In the genomic region with DNA sequence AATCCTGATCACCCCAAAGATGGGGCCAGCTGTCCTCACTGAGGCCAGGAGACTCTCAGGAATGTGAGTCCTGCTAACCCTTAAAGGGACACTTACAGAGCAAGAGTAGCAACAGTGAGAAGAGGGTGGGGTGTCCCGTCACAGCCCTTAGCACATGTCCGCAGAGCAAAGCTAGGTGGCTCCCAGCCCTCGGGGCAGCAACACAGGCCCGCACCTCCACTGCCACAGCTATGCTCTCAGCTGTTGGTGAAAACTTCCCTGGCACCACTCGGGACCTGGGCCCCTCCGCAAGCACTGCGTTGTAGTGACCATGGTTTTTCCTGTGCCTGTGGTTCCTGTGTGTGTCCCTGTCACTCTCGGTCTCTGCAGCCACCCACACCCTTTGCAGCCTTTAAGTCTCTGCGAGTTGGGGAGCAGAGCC, we compare ENCODE assay signal across 8 cellular contexts.
DNase-seq lines count a peak whose midpoint lies in the region; ATAC-seq, FAIRE-seq and TF ChIP-seq lines count a peak whose summit lies in the region.

No MANE protein-coding gene starts in this region.

- DNase-seq in stimulated activated naive CD8-positive, alpha-beta T cell treated with anti-CD3 and anti-CD28 coated beads, Interleukin-15, Interleukin-2, amounts not matched to agents 100 U/mL and 50 U/mL, for 24 hours: no peak
- DNase-seq in effector memory CD8-positive, alpha-beta T cell: no peak
- DNase-seq in natural killer cell treated with Interleukin-12 subunit alpha and Interleukin-12 subunit beta and Interleukin-15 and Interleukin-18, amount 100 ng/mL, for 72 hours (ENCODE audit: low spot score): no peak
- DNase-seq in NCI-H345 treated with DMSO at 0.1 percent for 48 hours (lab: John Stamatoyannopoulos, UW; ENCODE audit: unreplicated experiment): no peak
- no peak for DNase-seq in RCC 7860 (ENCODE audit: low spot score)
- DNase-seq in GM10248 (ENCODE audit: extremely low spot score): no peak

- no peaks in the 10 kb centered on the region for H3K36me3 Mint-ChIP-seq in stimulated activated naive CD8-positive, alpha-beta T cell treated with anti-CD3 and anti-CD28 coated beads, Interleukin-15, Interleukin-2, amounts not matched to agents 100 ng/mL and 50 ng/mL, for 24 hours (ENCODE audit: low read depth)
- H3K36me3 Mint-ChIP-seq in effector memory CD8-positive, alpha-beta T cell (ENCODE audit: insufficient read depth): no peaks in the 10 kb centered on the region
- no peaks in the 10 kb centered on the region for H3K36me3 Mint-ChIP-seq in natural killer cell treated with Interleukin-12 subunit alpha and Interleukin-12 subunit beta and Interleukin-15 and Interleukin-18, amount 100 ng/mL, for 72 hours

- no peak for TF ChIP-seq CTCF in GM10248 (IDR thresholded peaks at IDR 0.05; ENCODE audit: control extremely low read depth, extremely low read depth, low read depth, missing control alignments)

- H3K27ac Mint-ChIP-seq in stimulated activated naive CD8-positive, alpha-beta T cell treated with anti-CD3 and anti-CD28 coated beads, Interleukin-15, Interleukin-2, amounts not matched to agents 100 ng/mL and 50 ng/mL, for 24 hours: no peak overlapping the region
- peak overlapping the region; percentile 25 to 82 for H3K27ac Mint-ChIP-seq in effector memory CD8-positive, alpha-beta T cell
- peak overlapping the region; percentile 40 to 64 for H3K27ac Mint-ChIP-seq in natural killer cell treated with Interleukin-12 subunit alpha and Interleukin-12 subunit beta and Interleukin-15 and Interleukin-18, amount 100 ng/mL, for 72 hours

- peaks cover 18% of the 10 kb centered on the region for H3K27me3 Mint-ChIP-seq in stimulated activated naive CD8-positive, alpha-beta T cell treated with anti-CD3 and anti-CD28 coated beads, Interleukin-15, Interleukin-2, amounts not matched to agents 100 ng/mL and 50 ng/mL, for 24 hours
- peaks cover 14 to 35% of the 10 kb centered on the region in 2 donors for H3K27me3 Mint-ChIP-seq in effector memory CD8-positive, alpha-beta T cell
- H3K27me3 Mint-ChIP-seq in natural killer cell treated with Interleukin-12 subunit alpha and Interleukin-12 subunit beta and Interleukin-15 and Interleukin-18, amount 100 ng/mL, for 72 hours: peaks cover 8 to 17% of the 10 kb centered on the region in 2 donors

- H3K4me3 Mint-ChIP-seq in stimulated activated naive CD8-positive, alpha-beta T cell treated with anti-CD3 and anti-CD28 coated beads, Interleukin-15, Interleukin-2, amounts not matched to agents 100 ng/mL and 50 ng/mL, for 24 hours: peak overlapping the region; percentile 74
- peak overlapping the region; percentile 84 to 88 for H3K4me3 Mint-ChIP-seq in effector memory CD8-positive, alpha-beta T cell
- H3K4me3 Mint-ChIP-seq in natural killer cell treated with Interleukin-12 subunit alpha and Interleukin-12 subunit beta and Interleukin-15 and Interleukin-18, amount 100 ng/mL, for 72 hours: peak overlapping the region; percentile 84

- POLR2A ChIA-PET in GM10248 (lab: Yijun Ruan, JAX): no interaction called here

- peaks cover 26% of the 10 kb centered on the region for H3K4me1 Mint-ChIP-seq in stimulated activated naive CD8-positive, alpha-beta T cell treated with anti-CD3 and anti-CD28 coated beads, Interleukin-15, Interleukin-2, amounts not matched to agents 100 ng/mL and 50 ng/mL, for 24 hours (ENCODE audit: low read depth)
- peaks cover 17 to 19% of the 10 kb centered on the region in 2 donors for H3K4me1 Mint-ChIP-seq in effector memory CD8-positive, alpha-beta T cell (ENCODE audit: low read depth in 2 of 2)
- peaks cover 33 to 41% of the 10 kb centered on the region in 2 donors for H3K4me1 Mint-ChIP-seq in natural killer cell treated with Interleukin-12 subunit alpha and Interleukin-12 subunit beta and Interleukin-15 and Interleukin-18, amount 100 ng/mL, for 72 hours (ENCODE audit: low read depth in 2 of 2)

- ATAC-seq in stimulated activated naive CD8-positive, alpha-beta T cell treated with anti-CD3 and anti-CD28 coated beads, Interleukin-15, Interleukin-2, amounts not matched to agents 100 U/mL and 50 U/mL, for 24 hours: no peak
- ATAC-seq in effector memory CD8-positive, alpha-beta T cell (replicated peaks): no peak
- ATAC-seq in natural killer cell treated with Interleukin-12 subunit alpha and Interleukin-12 subunit beta and Interleukin-15 and Interleukin-18, amount 100 ng/mL, for 72 hours: peak in 1 of 2 donors; percentile 13
- no peak for ATAC-seq in GM19452 (IDR thresholded peaks at IDR 0.05; ENCODE audit: unreplicated experiment)

- H3K9me3 Mint-ChIP-seq in stimulated activated naive CD8-positive, alpha-beta T cell treated with anti-CD3 and anti-CD28 coated beads, Interleukin-15, Interleukin-2, amounts not matched to agents 100 ng/mL and 50 ng/mL, for 24 hours: no peaks in the 10 kb centered on the region
- no peaks in the 10 kb centered on the region for H3K9me3 Mint-ChIP-seq in effector memory CD8-positive, alpha-beta T cell
- no peaks in the 10 kb centered on the region for H3K9me3 Mint-ChIP-seq in natural killer cell treated with Interleukin-12 subunit alpha and Interleukin-12 subunit beta and Interleukin-15 and Interleukin-18, amount 100 ng/mL, for 72 hours

- CTCF ChIA-PET in GM10248 (lab: Yijun Ruan, JAX): interaction anchor here (1.6 kb wide), 1 partner anchor 9 kb away, joined by 4 read pairs; no protein-coding TSS in a partner anchor

- no peak for FAIRE-seq in RCC 7860 (lab: Jason Lieb, UNC)
